In genomic region chr20:38159949-38160756, GRCh38 we compare ENCODE assay signal across 21 cellular contexts. TPM values are rescaled to one million over a fixed set of nuclear protein-coding genes. Genes with fewer than 3 reads are reported as not detected.
DNase-seq lines count a peak whose midpoint lies in the region; ATAC-seq and TF ChIP-seq lines count a peak whose summit lies in the region.
"Had no signal": no experiment of that assay in that cellular context is flagged by ENCODE, and none has a peak within 500 bp of the region (broad histone marks: within the 10 kb centered on the region; RNA-seq: fewer than 3 reads in every experiment).

No MANE protein-coding gene starts in this region.

- H3K4me3 ChIP-seq in Panc1 (ENCODE audit: low read depth in 2 of 2, low read length in 2 of 2) (no peak overlapping the region), right lobe of liver (no peak overlapping the region), tibial artery (peak overlapping the region in 1 of 2 donors; percentile 31)
- H3K4me3 ChIP-seq: dorsolateral prefrontal cortex, HAP-1 had no signal

- TF ChIP-seq CTCF in Panc1 (IDR thresholded peaks at IDR 0.05) (no peak), right lobe of liver (IDR thresholded peaks at IDR 0.05) (no peak), tibial artery (IDR thresholded peaks at IDR 0.05) (no peak)

- H3K27me3 ChIP-seq in Panc1 (ENCODE audit: control insufficient read depth, insufficient read depth, low read length) (no peaks in the 10 kb centered on the region), right lobe of liver (no peaks in the 10 kb centered on the region), tibial artery (no peaks in the 10 kb centered on the region)
- H3K27me3 ChIP-seq: BE2C had no signal

- H3K4me3 Mint-ChIP-seq in T-helper 2 cell treated with Interferon-gamma antibody and Interleukin-4, amounts not matched to agents 5 μg/mL and 100 μg/mL, for 36 hours = no peak overlapping the region
- H3K4me3 Mint-ChIP-seq: activated naive CD8-positive, alpha-beta T cell treated with anti-CD3 and anti-CD28 coated beads for 36 hours; brain; stimulated activated naive CD8-positive, alpha-beta T cell treated with anti-CD3 and anti-CD28 coated beads, Interleukin-15, amount 100 ng/mL, for 72 hours had no signal

- in situ Hi-C loops in Panc1 (cut with HindIII; ENCODE audit: low pct_unique_long_range_greater_than_20kb, low sequenced_read_pairs) = no loop called here

- CTCF ChIA-PET in Panc1 (lab: Charles Lee) = interaction anchor here (0.6 kb wide), 1 partner anchor 28 kb away, joined by 3 read pairs; no protein-coding TSS in a partner anchor

- no TSS peak for BruUV-seq in Panc1 (replicated peaks; lab: Mats Ljungman, UMichigan)

- H3K27ac ChIP-seq in Panc1 (ENCODE audit: low read length) = peak overlapping the region; percentile 29; the same call in 1 of the 2 replicates
- H3K27ac ChIP-seq in right lobe of liver = peak overlapping the region in 2 of 3 donors; percentile 29 to 56
- H3K27ac ChIP-seq in tibial artery = peak overlapping the region; percentile 84 to 89
- H3K27ac ChIP-seq: HL-60 had no signal

- H3K36me3 ChIP-seq in Panc1 (ENCODE audit: control insufficient read depth, insufficient read depth, low read length) = no peaks in the 10 kb centered on the region
- peaks cover 0 to 42% (median 16%) of the 10 kb centered on the region in 4 donors for H3K36me3 ChIP-seq in right lobe of liver
- H3K36me3 ChIP-seq in tibial artery = peaks cover 29 to 45% (median 38%) of the 10 kb centered on the region in 3 donors
- H3K36me3 ChIP-seq: BE2C, HAP-1 had no signal

- H3K4me1 ChIP-seq in Panc1 (ENCODE audit: control insufficient read depth, insufficient read depth, low read length) = peaks cover 3% of the 10 kb centered on the region
- peaks cover 0 to 54% (median 10%) of the 10 kb centered on the region in 4 donors for H3K4me1 ChIP-seq in right lobe of liver
- H3K4me1 ChIP-seq in tibial artery = peaks cover 4 to 91% (median 58%) of the 10 kb centered on the region in 4 donors
- H3K4me1 ChIP-seq: BE2C, HAP-1 had no signal

- H3K4me1 Mint-ChIP-seq in T-helper 2 cell treated with Interferon-gamma antibody and Interleukin-4, amounts not matched to agents 5 μg/mL and 100 μg/mL, for 36 hours (ENCODE audit: low read depth) = no peaks in the 10 kb centered on the region
- H3K4me1 Mint-ChIP-seq: activated naive CD8-positive, alpha-beta T cell treated with anti-CD3 and anti-CD28 coated beads for 36 hours had no signal

- intact Hi-C loops in Panc1 (cut with micrococcal nuclease; ENCODE audit: unreplicated experiment) = no loop called here
- intact Hi-C loops in right lobe of liver (cut with DNase I) = loop anchor here in 1 of 2 donors (10.0 kb wide), 1 partner anchor 95 kb away; no protein-coding TSS in a partner anchor
- intact Hi-C loops in tibial artery (cut with DNase I; ENCODE audit: low total_unique reads) = no loop called here

- no peaks in the 10 kb centered on the region for H3K36me3 Mint-ChIP-seq in T-helper 2 cell treated with Interferon-gamma antibody and Interleukin-4, amounts not matched to agents 5 μg/mL and 100 μg/mL, for 36 hours (ENCODE audit: low read depth)
- H3K36me3 Mint-ChIP-seq: activated naive CD8-positive, alpha-beta T cell treated with anti-CD3 and anti-CD28 coated beads for 36 hours; brain had no signal

- DNase-seq in Panc1 (ENCODE audit: low read depth, low spot score) (no peak), dermis blood vessel endothelial cell (peak; percentile 17), right lobe of liver (no peak), tibial artery (peak in 1 of 2 donors; percentile 56), NCI-H1092 (lab: John Stamatoyannopoulos, UW) (no peak)
- DNase-seq in T-helper 2 cell treated with Interferon-gamma antibody and Interleukin-4, amounts not matched to agents 5 μg/mL and 100 μg/mL, for 36 hours (ENCODE audit: low spot score) = no peak
- DNase-seq: activated naive CD8-positive, alpha-beta T cell treated with anti-CD3 and anti-CD28 coated beads for 36 hours; BE2C; Calu3; dorsolateral prefrontal cortex; KG1; NCI-H2081 treated with DMSO at 0.1 percent for 48 hours; NCI-H524; occipital lobe; stimulated activated CD4-positive, alpha-beta T cell treated with anti-CD3 and anti-CD28 coated beads, Interleukin-1b, Interleukin-23, amount 100 ng/mL, for 48 hours; stimulated activated naive CD8-positive, alpha-beta T cell treated with anti-CD3 and anti-CD28 coated beads, Interleukin-15, amount 100 ng/mL, for 72 hours; T-helper 2 cell had no signal

- no peak overlapping the region for H3K27ac Mint-ChIP-seq in T-helper 2 cell treated with Interferon-gamma antibody and Interleukin-4, amounts not matched to agents 5 μg/mL and 100 μg/mL, for 36 hours
- H3K27ac Mint-ChIP-seq: activated naive CD8-positive, alpha-beta T cell treated with anti-CD3 and anti-CD28 coated beads for 36 hours; stimulated activated naive CD8-positive, alpha-beta T cell treated with anti-CD3 and anti-CD28 coated beads, Interleukin-15, amount 100 ng/mL, for 72 hours had no signal

- POLR2A ChIA-PET in Panc1 (lab: Charles Lee) = no interaction called here

- peaks cover 6% of the 10 kb centered on the region for H3K27me3 Mint-ChIP-seq in T-helper 2 cell treated with Interferon-gamma antibody and Interleukin-4, amounts not matched to agents 5 μg/mL and 100 μg/mL, for 36 hours (ENCODE audit: low read depth)

- no peaks in the 10 kb centered on the region for H3K9me3 Mint-ChIP-seq in T-helper 2 cell treated with Interferon-gamma antibody and Interleukin-4, amounts not matched to agents 5 μg/mL and 100 μg/mL, for 36 hours
- H3K9me3 Mint-ChIP-seq: activated naive CD8-positive, alpha-beta T cell treated with anti-CD3 and anti-CD28 coated beads for 36 hours; stimulated activated naive CD8-positive, alpha-beta T cell treated with anti-CD3 and anti-CD28 coated beads, Interleukin-15, amount 100 ng/mL, for 72 hours had no signal

- ATAC-seq in Panc1 = no peak
- no peak for ATAC-seq in right lobe of liver
- no peak for ATAC-seq in GM21786 (IDR thresholded peaks at IDR 0.05; ENCODE audit: unreplicated experiment)
- ATAC-seq: stimulated activated naive CD8-positive, alpha-beta T cell treated with anti-CD3 and anti-CD28 coated beads, Interleukin-15, amount 100 ng/mL, for 72 hours had no signal

- WGBS in right lobe of liver (ENCODE audit: insufficient coverage, low coverage, low lambda C conversion rate, missing lambda C conversion rate) = 43% methylated on average over 3 of the region's 8 CpGs

- TF ChIP-seq POLR2A in right lobe of liver (IDR thresholded peaks at IDR 0.05) = no peak

- H3K9me3 ChIP-seq in Panc1 (ENCODE audit: control insufficient read depth, insufficient read depth, low read depth, low read length) = no peaks in the 10 kb centered on the region
- no peaks in the 10 kb centered on the region for H3K9me3 ChIP-seq in right lobe of liver
- no peaks in the 10 kb centered on the region for H3K9me3 ChIP-seq in tibial artery
- H3K9me3 ChIP-seq: BE2C, HAP-1 had no signal

RNA-seq across cellular contexts. Expression of gene TGM2, which starts 4.9 kb away (rescaled TPM):
- 113 TPM for total RNA-seq in Panc1 (2021; ENCODE audit: unreplicated experiment)
- polyA plus RNA-seq in Panc1 (2012; ENCODE audit: insufficient read length) = 205 TPM
- 401 and 1,564 TPM in 2 replicates for total RNA-seq in dermis blood vessel endothelial cell
- total RNA-seq in right lobe of liver = 100 to 1,000 TPM; 135 to 940 (median 474) TPM
- total RNA-seq: activated naive CD8-positive, alpha-beta T cell treated with anti-CD3 and anti-CD28 coated beads for 36 hours had no signal

Comparison
In these comparisons a context has a peak if more than half of its experiments do, and no peak if none do; other contexts are left out.
1. H3K27ac ChIP-seq: peak in every context shown above with its lines; median percentile 86 in tibial artery; 42 in right lobe of liver; 29 in Panc1.